1 cellular context compared by ENCODE assay signal in the genomic region with DNA sequence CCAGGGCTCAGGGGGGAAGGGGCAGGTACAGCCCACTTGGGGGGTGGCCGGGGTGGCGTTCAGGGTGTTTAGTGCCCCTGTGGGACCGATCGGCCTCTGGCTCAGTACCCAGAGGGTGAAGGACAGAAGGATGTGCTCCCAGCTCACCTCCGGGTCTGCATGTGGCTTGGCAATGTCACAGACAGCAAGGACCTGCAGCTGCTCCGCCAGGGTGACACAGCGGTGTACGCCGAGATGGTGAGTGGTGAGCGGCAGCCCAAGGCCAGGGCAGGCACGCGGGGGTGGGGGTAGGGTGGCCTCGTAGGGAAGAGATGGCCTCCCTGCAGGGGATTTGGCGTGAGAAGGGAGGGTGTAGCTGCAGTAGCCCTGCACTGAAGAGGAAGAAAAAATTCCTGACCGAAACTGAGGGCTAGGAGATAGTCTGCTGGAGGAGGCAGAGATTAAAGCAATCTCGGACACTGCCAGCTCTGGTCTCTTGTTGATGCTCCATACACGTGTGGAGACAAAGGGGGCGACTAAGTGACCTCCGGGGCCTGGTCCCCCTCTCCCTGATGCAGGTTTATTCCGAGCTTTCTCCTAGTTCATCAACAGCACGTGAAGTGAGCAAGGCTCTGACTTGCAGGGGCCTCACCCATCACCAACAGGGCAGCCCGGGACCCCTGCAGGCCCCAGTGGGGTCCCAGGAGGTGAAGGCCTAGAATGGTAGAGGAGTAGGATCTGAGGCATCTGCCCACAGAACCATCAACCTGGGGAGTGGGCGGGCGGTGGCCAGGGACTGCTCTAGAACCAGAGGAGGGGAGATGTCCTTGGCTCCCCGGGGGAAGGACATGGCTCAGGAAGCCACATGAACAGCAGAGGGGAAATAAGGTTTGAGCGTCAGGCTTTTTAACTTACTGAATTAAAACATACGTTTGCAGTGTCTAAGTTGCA.
TF ChIP-seq lines count a peak whose summit lies in the region.

No MANE protein-coding gene starts in this region.

TF ChIP-seq in H1, 55 proteins besides CTCF, POLR2A, EP300 and RAD21:
- TF ChIP-seq SP2 (IDR thresholded peaks at IDR 0.05; ENCODE audit: low read length): no peak
- TF ChIP-seq KDM4A (IDR thresholded peaks at IDR 0.05; ENCODE audit: low read depth, low read length, severe bottlenecking): no peak
